9 cellular contexts compared by ENCODE assay signal in genomic region chr6:31702421-31702818, GRCh38. TPM values are rescaled to one million over a fixed set of nuclear protein-coding genes. Genes with fewer than 3 reads are reported as not detected.
DNase-seq lines count a peak whose midpoint lies in the region; ATAC-seq, FAIRE-seq and TF ChIP-seq lines count a peak whose summit lies in the region.
"Had no signal": no experiment of that assay in that cellular context is flagged by ENCODE, and none has a peak within 500 bp of the region (broad histone marks: within the 10 kb centered on the region; RNA-seq: fewer than 3 reads in every experiment).

No MANE protein-coding gene starts in this region.

- H3K4me1 ChIP-seq in ectodermal cell (ENCODE audit: control insufficient read depth, insufficient read depth, low read length) (peaks cover 9% of the 10 kb centered on the region), mucosa of stomach (ENCODE audit: control insufficient read depth, insufficient read depth, low read length) (peaks cover 18% of the 10 kb centered on the region), vagina (peaks cover 28% of the 10 kb centered on the region)

- peak overlapping the region; percentile 93 for H3K27ac ChIP-seq in RWPE1
- H3K27ac ChIP-seq in ectodermal cell (ENCODE audit: insufficient read depth, low read depth, low read length, poor library complexity, severe bottlenecking), result peak overlapping the region; percentile 89
- H3K27ac ChIP-seq in vagina, result peak overlapping the region; percentile 98

- no peak for DNase-seq in GM19239 (ENCODE audit: insufficient read length, low spot score)
- DNase-seq in RWPE1 (ENCODE audit: low spot score), result no peak
- no peak for DNase-seq in vagina (ENCODE audit: extremely low spot score in 2 of 2)
- no peak for DNase-seq in GF-D8 (lab: John Stamatoyannopoulos, UW)
- no peak for DNase-seq in NK-92 (lab: John Stamatoyannopoulos, UW; ENCODE audit: unreplicated experiment)

- ATAC-seq in GM21526 (IDR thresholded peaks at IDR 0.05; ENCODE audit: low FRiP score, unreplicated experiment), result no peak

- CTCF ChIA-PET in RWPE1 (lab: Yijun Ruan, JAX), result interaction anchor here (0.7 to 1.4 kb wide), 2 partner anchors 10 to 105 kb away, joined by 4 read pairs; no protein-coding TSS in a partner anchor

- peaks cover 11% of the 10 kb centered on the region for H3K27me3 ChIP-seq in ectodermal cell (ENCODE audit: control insufficient read depth, insufficient read depth, low read length, poor library complexity, severe bottlenecking)
- no peaks in the 10 kb centered on the region for H3K27me3 ChIP-seq in mucosa of stomach (ENCODE audit: control insufficient read depth, insufficient read depth, low read length)
- no peaks in the 10 kb centered on the region for H3K27me3 ChIP-seq in vagina

- FAIRE-seq in GM19239 (lab: Jason Lieb, UNC), result peak; percentile 4

- peak overlapping the region; percentile 82 for H3K9ac ChIP-seq in mucosa of stomach (ENCODE audit: low read length)

- peak overlapping the region; percentile 88 for H3K4me3 ChIP-seq in ectodermal cell (ENCODE audit: insufficient read depth, low read depth, low read length)
- H3K4me3 ChIP-seq in mucosa of stomach (ENCODE audit: low read length), result peak overlapping the region; percentile 47
- peak overlapping the region; percentile 71 to 80 for H3K4me3 ChIP-seq in vagina

- no peaks in the 10 kb centered on the region for H3K9me3 ChIP-seq in ectodermal cell (ENCODE audit: control insufficient read depth, low read length)
- no peaks in the 10 kb centered on the region for H3K9me3 ChIP-seq in mucosa of stomach (ENCODE audit: control insufficient read depth, low read length)
- no peaks in the 10 kb centered on the region for H3K9me3 ChIP-seq in vagina

- no peaks in the 10 kb centered on the region for H3K36me3 ChIP-seq in ectodermal cell (ENCODE audit: control insufficient read depth, insufficient read depth, low read length)
- H3K36me3 ChIP-seq in mucosa of stomach (ENCODE audit: control insufficient read depth, insufficient read depth, low read length), result no peaks in the 10 kb centered on the region
- H3K36me3 ChIP-seq in vagina, result peaks cover 0 to 15% of the 10 kb centered on the region in 2 donors

- POLR2A ChIA-PET in RWPE1 (lab: Yijun Ruan, JAX; ENCODE audit: low non-redundant PET), result interaction anchor here (0.6 kb wide), 1 partner anchor 128 kb away, joined by 4 read pairs; no protein-coding TSS in a partner anchor

- TF ChIP-seq CTCF in RWPE1 (conservative IDR thresholded peaks at IDR 0.05; ENCODE audit: low read depth) (no peak), vagina (IDR thresholded peaks at IDR 0.05) (no peak)

- WGBS in ectodermal cell, 2 experiments, result 0 to 1% methylated on average over 7 to 8 of the region's 8 CpGs

- intact Hi-C loops in vagina (cut with DNase I), result no loop called here

- TF ChIP-seq POLR2A in vagina (IDR thresholded peaks at IDR 0.05), result no peak

RNA-seq across cellular contexts. Expression of gene ABHD16A, which starts 0.7 kb away (rescaled TPM):
- polyA plus RNA-seq in ectodermal cell (2013, experiment 1 of 4), result 45.6 TPM
- polyA plus RNA-seq in ectodermal cell (2013, experiment 2 of 4), result 52.6 TPM
- 41.7 TPM for polyA plus RNA-seq in ectodermal cell (2013, experiment 3 of 4)
- 47.9 TPM for polyA plus RNA-seq in ectodermal cell (2013, experiment 4 of 4)
- total RNA-seq in vagina, result 53.0 TPM

RNA-seq across cellular contexts. Expression of gene LY6G6F, which starts 4.2 kb away (rescaled TPM):
- not detected for polyA plus RNA-seq in ectodermal cell (2013, experiment 1 of 4)
- not detected for polyA plus RNA-seq in ectodermal cell (2013, experiment 2 of 4)
- polyA plus RNA-seq in ectodermal cell (2013, experiment 3 of 4), result not detected
- polyA plus RNA-seq in ectodermal cell (2013, experiment 4 of 4), result not detected
- not detected for total RNA-seq in vagina
- total RNA-seq: T-helper 2 cell treated with Interferon-gamma antibody and Interleukin-4, amounts not matched to agents 100 ng/mL and 5 ng/mL, for 36 hours had no signal

RNA-seq across cellular contexts. Expression of gene LY6G6D, which starts 12.7 kb away (rescaled TPM):
- polyA plus RNA-seq in ectodermal cell (2013, experiment 1 of 4), result not detected
- not detected for polyA plus RNA-seq in ectodermal cell (2013, experiment 2 of 4)
- polyA plus RNA-seq in ectodermal cell (2013, experiment 3 of 4), result not detected
- polyA plus RNA-seq in ectodermal cell (2013, experiment 4 of 4), result not detected
- total RNA-seq in vagina, result not detected
- total RNA-seq: T-helper 2 cell treated with Interferon-gamma antibody and Interleukin-4, amounts not matched to agents 100 ng/mL and 5 ng/mL, for 36 hours had no signal

RNA-seq across cellular contexts. Expression of gene LY6G6C, which starts 19.1 kb away (rescaled TPM):
- 1.00 TPM for polyA plus RNA-seq in ectodermal cell (2013, experiment 1 of 4)
- polyA plus RNA-seq in ectodermal cell (2013, experiment 2 of 4), result 0.78 TPM
- 0.64 TPM for polyA plus RNA-seq in ectodermal cell (2013, experiment 3 of 4)
- 0.77 TPM for polyA plus RNA-seq in ectodermal cell (2013, experiment 4 of 4)
- not detected for total RNA-seq in vagina
- total RNA-seq: T-helper 2 cell treated with Interferon-gamma antibody and Interleukin-4, amounts not matched to agents 100 ng/mL and 5 ng/mL, for 36 hours had no signal

RNA-seq across cellular contexts. Expression of gene MPIG6B, which starts 20.8 kb away (rescaled TPM):
- polyA plus RNA-seq in ectodermal cell (2013, experiment 1 of 4), result not detected
- polyA plus RNA-seq in ectodermal cell (2013, experiment 2 of 4), result not detected
- polyA plus RNA-seq in ectodermal cell (2013, experiment 3 of 4), result not detected
- not detected for polyA plus RNA-seq in ectodermal cell (2013, experiment 4 of 4)
- not detected for total RNA-seq in vagina
- total RNA-seq: T-helper 2 cell treated with Interferon-gamma antibody and Interleukin-4, amounts not matched to agents 100 ng/mL and 5 ng/mL, for 36 hours had no signal
